Comparison of ENCODE assay signal across 8 cellular contexts in genomic region chr16:1152651-1153259, GRCh38. TPM values are rescaled to one million over a fixed set of nuclear protein-coding genes. Genes with fewer than 3 reads are reported as not detected.
DNase-seq lines count a peak whose midpoint lies in the region; ATAC-seq, FAIRE-seq and TF ChIP-seq lines count a peak whose summit lies in the region.

CACNA1H (plus strand) TSS chr16:1153106; CDS start chr16:1153738, 632 bp downstream.

- no peak for FAIRE-seq in A549 (lab: Jason Lieb, UNC)
- no peak for FAIRE-seq in GM12891 (lab: Jason Lieb, UNC)

- 0% methylated on average over 2 of the region's 98 CpGs for WGBS in A549 (ENCODE audit: missing lambda C conversion rate)

- peak in 1 of 2 experiments; percentile 17; a peak in 1 of 6 replicates for ATAC-seq in A549
- no peak for ATAC-seq in GM21390 (IDR thresholded peaks at IDR 0.05; ENCODE audit: unreplicated experiment)

- TF ChIP-seq RAD21 in A549 (conservative IDR thresholded peaks at IDR 0.05 in 1 of 2, IDR thresholded peaks at IDR 0.05 in 1 of 2), result 0 out of 5 replicates have a peak, but pooled peaks of 1 of the 2 experiments have one; percentile 19

- no peaks in the 10 kb centered on the region for H3K36me3 ChIP-seq in iPS-20b (ENCODE audit: insufficient read depth, low read depth, low read length)

- DNase-seq in A549 (ENCODE audit: low read depth in 1 of 2, low spot score in 1 of 2) (peak in 1 of 2 experiments; percentile 58), NCI-H2227 (lab: John Stamatoyannopoulos, UW; ENCODE audit: unreplicated experiment) (peak; percentile 75), activated gamma-delta T cell (lab: John Stamatoyannopoulos, UW) (peak; percentile 51), GM12891 (ENCODE audit: insufficient read length, low spot score) (no peak), GDM1 (lab: John Stamatoyannopoulos, UW) (no peak)
- DNase-seq in stimulated activated CD4-positive, alpha-beta T cell treated with anti-CD3 and anti-CD28 coated beads, Interleukin-4, amount 100 ng/mL, for 1 hour, result peak; percentile 72

- peaks cover 36% of the 10 kb centered on the region for H3K4me1 ChIP-seq in A549
- H3K4me1 ChIP-seq in iPS-20b (ENCODE audit: insufficient read depth, low read length), result peaks cover 3% of the 10 kb centered on the region; the same call in 1 of the 2 replicates

- H3K27ac ChIP-seq in A549, result peak within 1 kb of the TSS; percentile 87 to 96
- no peak within 1 kb of the TSS for H3K27ac ChIP-seq in iPS-20b (ENCODE audit: low read length)

- peak; percentile 74 for TF ChIP-seq CTCF in A549 (IDR thresholded peaks at IDR 0.05)

- TF ChIP-seq EP300 in A549 (IDR thresholded peaks at IDR 0.05), result no peak

- TF ChIP-seq POLR2A in A549 (IDR thresholded peaks at IDR 0.05; ENCODE audit: low read length) (peak; percentile 22; the same call in 1 of the 2 replicates), GM12891 (IDR thresholded peaks at IDR 0.05; ENCODE audit: low read depth, low read length) (no peak)

- peak within 1 kb of the TSS; percentile 98 for H3K4me2 ChIP-seq in A549

- POLR2A ChIA-PET in A549 (lab: Yijun Ruan, JAX), result no interaction called here

- no peak within 1 kb of the TSS; the same call in 1 of the 2 replicates for H3K9ac ChIP-seq in iPS-20b (ENCODE audit: low read depth, low read length)

- H3K27me3 ChIP-seq in iPS-20b (ENCODE audit: insufficient read depth, low read length), result peaks cover 12% of the 10 kb centered on the region

- CTCF ChIA-PET in A549 (lab: Yijun Ruan, JAX), result interaction anchor here (2.2 to 3.0 kb wide), 2 partner anchors 14 to 29 kb away, joined by 15 to 21 read pairs; no protein-coding TSS in a partner anchor

- H3K4me3 ChIP-seq in A549 (peak within 1 kb of the TSS; percentile 53), iPS-20b (ENCODE audit: low read length) (peak within 1 kb of the TSS; percentile 63)

- 0 out of 3 replicates have a peak, but pooled peaks cover 3% of the 10 kb centered on the region for H3K9me3 ChIP-seq in A549
- H3K9me3 ChIP-seq in iPS-20b (ENCODE audit: insufficient read depth, low read depth, low read length), result no peaks in the 10 kb centered on the region

TF ChIP-seq in A549, 52 proteins besides CTCF, POLR2A, EP300 and RAD21:
- peak in 1 of 2 experiments; percentile 34; a peak in 1 of 5 replicates for TF ChIP-seq JUN (IDR thresholded peaks at IDR 0.05)
- no peak for TF ChIP-seq MAZ (IDR thresholded peaks at IDR 0.05; ENCODE audit: borderline replicate concordance, low read depth, low read length)
- TF ChIP-seq SMC3 (IDR thresholded peaks at IDR 0.05), result peak; percentile 32; the same call in 1 of the 3 replicates
- TF ChIP-seq USF2 (IDR thresholded peaks at IDR 0.05), result no peak
- TF ChIP-seq CBX8 (IDR thresholded peaks at IDR 0.05), result no peak

TF ChIP-seq in GM12891, 5 proteins besides CTCF, POLR2A, EP300 and RAD21:
- TF ChIP-seq PAX5 (IDR thresholded peaks at IDR 0.05; ENCODE audit: insufficient read depth, low read length, severe bottlenecking), result no peak
- no peak for TF ChIP-seq POLR2AphosphoS5 (IDR thresholded peaks at IDR 0.05; ENCODE audit: low read depth, low read length)
- no peak for TF ChIP-seq TAF1 (IDR thresholded peaks at IDR 0.05; ENCODE audit: low read depth, low read length)
- no peak for TF ChIP-seq POU2F2 (IDR thresholded peaks at IDR 0.05; ENCODE audit: low read depth, low read length)
- TF ChIP-seq SPI1 (IDR thresholded peaks at IDR 0.05; ENCODE audit: low read depth, low read length), result no peak

RNA-seq across cellular contexts. Expression of gene CACNA1H, which starts in this region (rescaled TPM):
- polyA plus RNA-seq in A549 (2011; rRNA removed) (7.2 and 8.6 TPM in 2 replicates), A549 (2017; fragmentation: RNase III; extraction: RNeasy Plus Mini Kit Qiagen cat#74134 plus additional on column Dnase treatment) (11.7 to 15.8 TPM (median 14.1 TPM) in 3 replicates)
- polyA plus RNA-seq in A549 (2012; cell fraction: cytosol; rRNA removed), result 11.7 and 18.5 TPM in 2 replicates
- 41.3 and 56.9 TPM in 2 replicates for polyA plus RNA-seq in A549 (2012; cell fraction: nucleus; rRNA removed)
- polyA minus RNA-seq in A549 (2011; rRNA and poly(A)+ RNA removed), result 14.1 and 17.6 TPM in 2 replicates
- 0.14 TPM for polyA plus RNA-seq in GM12891 (2012; ENCODE audit: low read depth, missing spikeins)

Comparison
In these comparisons a context has a peak if more than half of its experiments do, and no peak if none do; other contexts are left out.
1. DNase-seq: peak in NCI-H2227 (single experiment), activated gamma-delta T cell (single experiment) and stimulated activated CD4-positive, alpha-beta T cell treated with anti-CD3 and anti-CD28 coated beads, Interleukin-4, amount 100 ng/mL, for 1 hour (single experiment); none in GM12891 (single experiment) and GDM1 (single experiment).